ENCODE assay signal across 8 cellular contexts in the genomic region with DNA sequence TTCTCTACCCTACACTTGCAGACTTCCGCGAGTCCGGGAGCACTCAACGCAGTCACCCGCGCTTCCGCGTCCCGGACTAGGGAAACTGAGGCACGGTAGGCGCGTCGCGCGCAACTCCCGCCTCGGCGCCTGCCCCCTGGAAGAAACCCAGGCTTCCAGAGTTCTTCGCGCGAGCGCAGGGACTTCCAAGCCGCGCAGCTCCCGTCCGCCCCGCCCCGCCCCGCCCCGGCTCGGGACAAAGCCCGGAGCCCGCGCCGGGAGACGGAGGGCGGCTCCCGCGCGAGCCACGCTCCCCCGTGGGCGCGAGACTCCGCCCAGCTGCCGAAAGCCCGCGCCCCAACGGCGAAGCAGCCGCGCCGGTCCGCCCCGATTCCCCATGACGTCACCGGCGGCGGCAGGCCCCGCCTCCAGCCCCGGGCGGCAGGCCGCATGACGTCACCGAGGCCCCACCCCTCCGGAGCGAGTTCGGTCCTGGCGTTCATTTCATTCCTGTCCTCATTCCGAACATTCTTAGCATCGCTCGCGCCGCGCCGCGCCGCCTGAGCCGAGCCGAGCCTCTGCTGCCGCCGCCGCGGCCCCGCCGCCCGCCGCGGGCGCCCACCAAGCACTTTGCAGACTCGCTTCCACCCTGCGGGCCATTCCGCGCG. TPM values are rescaled to one million over a fixed set of nuclear protein-coding genes. Genes with fewer than 3 reads are reported as not detected.
DNase-seq lines count a peak whose midpoint lies in the region; ATAC-seq lines count a peak whose summit lies in the region.

A gene (plus strand): TSS at position 498 of the 647 bp plus-strand sequence.

- H4K91ac ChIP-seq in mesenchymal stem cell (ENCODE audit: low read length) = peak within 1 kb of the TSS; percentile 98

- H3K4ac ChIP-seq in mesenchymal stem cell (ENCODE audit: low read depth in 1 of 2, low read length in 2 of 2) = peak within 1 kb of the TSS; percentile 87 to 97

- peak within 1 kb of the TSS; percentile 98 for H3K27ac ChIP-seq in mesenchymal stem cell (ENCODE audit: low read length, poor library complexity, severe bottlenecking)

- H2BK120ac ChIP-seq in mesenchymal stem cell (ENCODE audit: low read depth, low read length) = peak within 1 kb of the TSS; percentile 100

- peak within 1 kb of the TSS; percentile 47 for H3K9ac ChIP-seq in endocrine pancreas (ENCODE audit: control insufficient read depth, insufficient read depth, low read length)
- H3K9ac ChIP-seq in mesenchymal stem cell (ENCODE audit: low read length) = peak within 1 kb of the TSS; percentile 98

- peak within 1 kb of the TSS; percentile 98 for H2BK5ac ChIP-seq in mesenchymal stem cell (ENCODE audit: low read depth, low read length, poor library complexity, severe bottlenecking)

- H3K4me2 ChIP-seq in mesenchymal stem cell (ENCODE audit: low read length, poor library complexity, severe bottlenecking) = peak within 1 kb of the TSS; percentile 61

- peak within 1 kb of the TSS; percentile 95 for H3K4me3 ChIP-seq in endocrine pancreas (ENCODE audit: control insufficient read depth, insufficient read depth, low read length)
- peak within 1 kb of the TSS; percentile 89 to 90 for H3K4me3 ChIP-seq in mesenchymal stem cell (ENCODE audit: insufficient read depth in 1 of 2, low read depth in 1 of 2, low read length in 2 of 2)

- H3K79me1 ChIP-seq in mesenchymal stem cell (replicated peaks; ENCODE audit: low read length, poor library complexity, severe bottlenecking) = peaks cover 1% of the 10 kb centered on the region

- no peak within 1 kb of the TSS for H2AK5ac ChIP-seq in mesenchymal stem cell (ENCODE audit: low read length, severe bottlenecking)

- no peaks in the 10 kb centered on the region for H3K36me3 ChIP-seq in endocrine pancreas (ENCODE audit: control insufficient read depth, insufficient read depth, low read length)
- H3K36me3 ChIP-seq in mesenchymal stem cell (ENCODE audit: control insufficient read depth in 1 of 2, insufficient read depth in 2 of 2, low read depth in 1 of 2, low read length in 2 of 2) = no peaks in the 10 kb centered on the region

- H2AFZ ChIP-seq in mesenchymal stem cell (ENCODE audit: low read depth, low read length) = peak within 1 kb of the TSS; percentile 91

- H2BK12ac ChIP-seq in mesenchymal stem cell (ENCODE audit: low read length in 2 of 2) = peak within 1 kb of the TSS in 1 of 2 experiments; percentile 92

- peak within 1 kb of the TSS; percentile 98 for H4K8ac ChIP-seq in mesenchymal stem cell (ENCODE audit: low read length)

- H3K23ac ChIP-seq in mesenchymal stem cell (ENCODE audit: low read length in 2 of 2) = peak within 1 kb of the TSS in 1 of 2 experiments; percentile 40

- ATAC-seq in GM19324 (IDR thresholded peaks at IDR 0.05; ENCODE audit: low FRiP score, unreplicated experiment) (peak; percentile 67), HG03469 (IDR thresholded peaks at IDR 0.05; ENCODE audit: unreplicated experiment) (peak; percentile 62)

- under 1% methylated on average over 67 of the region's 95 CpGs for WGBS in mesenchymal stem cell

- H3K4me1 ChIP-seq in endocrine pancreas (ENCODE audit: control insufficient read depth, insufficient read depth, low read length) = no peaks in the 10 kb centered on the region
- peaks cover 6% of the 10 kb centered on the region for H3K4me1 ChIP-seq in mesenchymal stem cell (ENCODE audit: control insufficient read depth, insufficient read depth, low read depth, low read length)

- H3K14ac ChIP-seq in mesenchymal stem cell (ENCODE audit: low read length in 2 of 2) = peak within 1 kb of the TSS; percentile 89 to 99

- peak within 1 kb of the TSS; percentile 97 to 99 for H3K18ac ChIP-seq in mesenchymal stem cell (ENCODE audit: low read depth in 1 of 2, low read length in 2 of 2)

- H3K27me3 ChIP-seq in endocrine pancreas (ENCODE audit: control insufficient read depth, insufficient read depth, low read length) = no peaks in the 10 kb centered on the region
- H3K27me3 ChIP-seq in mesenchymal stem cell (ENCODE audit: control insufficient read depth in 1 of 2, insufficient read depth in 1 of 2, low read length in 2 of 2) = no peaks in the 10 kb centered on the region

- DNase-seq in AG08396 (ENCODE audit: low spot score) = peak; percentile 99
- DNase-seq in NCI-H774 (lab: John Stamatoyannopoulos, UW) = peak; percentile 93
- peak; percentile 81 for DNase-seq in activated CD8-positive, alpha-beta memory T cell treated with anti-CD3 and anti-CD28 coated beads, Interleukin-2, amount 50 U/mL, for 4 hours
- peak; percentile 95 for DNase-seq in mesenchymal stem cell
- peak; percentile 70 to 87 (median 84) for DNase-seq in stimulated activated CD4-positive, alpha-beta T cell treated with anti-CD3 and anti-CD28 coated beads, TNF-alpha, amount 100 ng/mL, for 48 hours (ENCODE audit: low read depth in 3 of 3)

- H2BK15ac ChIP-seq in mesenchymal stem cell (ENCODE audit: low read depth, poor library complexity, severe bottlenecking) = peak within 1 kb of the TSS; percentile 97

- H3K9me3 ChIP-seq in endocrine pancreas (ENCODE audit: control insufficient read depth, low read length) (no peaks in the 10 kb centered on the region), mesenchymal stem cell (ENCODE audit: control insufficient read depth, low read length) (no peaks in the 10 kb centered on the region)

RNA-seq across cellular contexts. Expression of the gene that starts here (rescaled TPM):
- polyA plus RNA-seq in mesenchymal stem cell (2013, experiment 1 of 2) = 60.7 TPM
- 58.9 TPM for polyA plus RNA-seq in mesenchymal stem cell (2013, experiment 2 of 2)

Comparison
In these comparisons a context has a peak if more than half of its experiments do, and no peak if none do; other contexts are left out.
1. Peak in every context shown above with its lines: DNase-seq, ATAC-seq, H3K4me3 ChIP-seq and H3K27ac ChIP-seq.